In genomic region chr2:98985905-98986666, GRCh38 we compare ENCODE assay signal across 16 cellular contexts. TPM values are rescaled to one million over a fixed set of nuclear protein-coding genes. Genes with fewer than 3 reads are reported as not detected.
DNase-seq lines count a peak whose midpoint lies in the region; ATAC-seq, FAIRE-seq and TF ChIP-seq lines count a peak whose summit lies in the region.
"Had no signal": no experiment of that assay in that cellular context is flagged by ENCODE, and none has a peak within 500 bp of the region (broad histone marks: within the 10 kb centered on the region; RNA-seq: fewer than 3 reads in every experiment).

No MANE protein-coding gene starts in this region.

- ATAC-seq in GM21619 (IDR thresholded peaks at IDR 0.05; ENCODE audit: unreplicated experiment) (no peak), HG03565 (IDR thresholded peaks at IDR 0.05; ENCODE audit: unreplicated experiment) (no peak)

- FAIRE-seq in GM12891 (lab: Jason Lieb, UNC), result no peak
- FAIRE-seq: islet of Langerhans had no signal

- DNase-seq in GM12891 (ENCODE audit: insufficient read length, low spot score) (no peak), MV-4-11 (lab: John Stamatoyannopoulos, UW) (peak; percentile 48), SIG-M5 treated with dmso at 0.1 percent for 504 hours (lab: John Stamatoyannopoulos, UW; ENCODE audit: unreplicated experiment) (peak; percentile 30), glomerular endothelial cell (ENCODE audit: extremely low read depth, low read depth, low spot score) (peak; percentile 4), NCI-H524 treated with DMSO at 0.1 percent for 48 hours (lab: John Stamatoyannopoulos, UW) (no peak)
- DNase-seq: activated B cell treated with CpG ODN at 0.5 μM for 24 hours; activated naive CD8-positive, alpha-beta T cell treated with anti-CD3 and anti-CD28 coated beads for 36 hours; GOT3; hippocampal formation; NCI-H1694 treated with DMSO at 0.1 percent for 48 hours; NCI-H446 treated with DMSO at 0.1 percent for 48 hours; occipital lobe; SJCRH30 had no signal

- TF ChIP-seq POLR2A in GM12891 (IDR thresholded peaks at IDR 0.05; ENCODE audit: low read depth, low read length), result no peak

TF ChIP-seq in GM12891, 5 proteins besides CTCF, POLR2A, EP300 and RAD21:
- TF ChIP-seq PAX5 (IDR thresholded peaks at IDR 0.05; ENCODE audit: insufficient read depth, low read length, severe bottlenecking) (no peak), TAF1 (IDR thresholded peaks at IDR 0.05; ENCODE audit: low read depth, low read length) (no peak), POU2F2 (IDR thresholded peaks at IDR 0.05; ENCODE audit: low read depth, low read length) (no peak), POLR2AphosphoS5 (IDR thresholded peaks at IDR 0.05; ENCODE audit: low read depth, low read length) (no peak), SPI1 (IDR thresholded peaks at IDR 0.05; ENCODE audit: low read depth, low read length) (peak; percentile 80)

RNA-seq across cellular contexts. Expression of gene CRACDL, which starts 50.1 kb away (rescaled TPM):
- polyA plus RNA-seq in GM12891 (2012; ENCODE audit: low read depth, missing spikeins), result not detected
- total RNA-seq in glomerular endothelial cell, result 10.7 and 13.3 TPM in 2 replicates
- total RNA-seq: activated B cell treated with CpG ODN at 0.5 μM for 24 hours, SJCRH30 had no signal

Comparison
In these comparisons a context has a peak if more than half of its experiments do, and no peak if none do; other contexts are left out.
1. DNase-seq: peak in MV-4-11 (single experiment), SIG-M5 treated with dmso at 0.1 percent for 504 hours (single experiment) and glomerular endothelial cell (single experiment); none in GM12891 (single experiment) and NCI-H524 treated with DMSO at 0.1 percent for 48 hours (single experiment).